In genomic region chr7:158135931-158136330, GRCh38 we compare ENCODE assay signal across 8 cellular contexts.
"Had no signal": no experiment of that assay in that cellular context is flagged by ENCODE, and none has a peak within 500 bp of the region (broad histone marks: within the 10 kb centered on the region; RNA-seq: fewer than 3 reads in every experiment).

No MANE protein-coding gene starts in this region.

- H3K27ac ChIP-seq: HL-60 had no signal

- H3K9me3 ChIP-seq: HAP-1 had no signal

- H3K4me1 ChIP-seq: HAP-1 had no signal

- ATAC-seq: GM23338, HCT116, HepG2 had no signal

- FAIRE-seq: H1, H54, HepG2 had no signal

- H3K4me3 ChIP-seq: GM23338, HAP-1 had no signal

- H2AFZ ChIP-seq: GM23338 had no signal

- H3K36me3 ChIP-seq: HAP-1 had no signal

- DNase-seq: HFFc6 had no signal

- H3K4me2 ChIP-seq: GM23338 had no signal
